Comparison of ENCODE assay signal across 6 cellular contexts in genomic region chr1:235085411-235086117, GRCh38. TPM values are rescaled to one million over a fixed set of nuclear protein-coding genes. Genes with fewer than 3 reads are reported as not detected.
DNase-seq lines count a peak whose midpoint lies in the region; ATAC-seq, FAIRE-seq and TF ChIP-seq lines count a peak whose summit lies in the region.
"Not testable (repeated sequence)": the region's sequence is repeated elsewhere in the genome, so short reads cannot be mapped to it uniquely, and the experiment has no call there.

No MANE protein-coding gene starts in this region.

- peaks cover 19% of the 10 kb centered on the region for H3K4me1 Mint-ChIP-seq in dendritic cell treated with granulocyte-macrophage colony-stimulating factor and Interleukin-4, amounts not matched to agents 40 ng/mL and 50 ng/mL, for 4 days (ENCODE audit: low read depth)

- not testable (repeated sequence) for FAIRE-seq in A549 (lab: Jason Lieb, UNC)

- H3K9me3 Mint-ChIP-seq in dendritic cell treated with granulocyte-macrophage colony-stimulating factor and Interleukin-4, amounts not matched to agents 40 ng/mL and 50 ng/mL, for 4 days: not testable (repeated sequence)

- TF ChIP-seq CTCF in A549 (IDR thresholded peaks at IDR 0.05); C4-2B (conservative IDR thresholded peaks at IDR 0.05); RWPE1 (conservative IDR thresholded peaks at IDR 0.05; ENCODE audit: low read depth); lower lobe of right lung (IDR thresholded peaks at IDR 0.05): not testable (repeated sequence)

- not testable (repeated sequence) for H3K36me3 Mint-ChIP-seq in dendritic cell treated with granulocyte-macrophage colony-stimulating factor and Interleukin-4, amounts not matched to agents 40 ng/mL and 50 ng/mL, for 4 days (ENCODE audit: low read depth)

- H3K27ac ChIP-seq in A549: peak overlapping the region; percentile 63 to 75
- peak overlapping the region; percentile 75; the same call in 1 of the 2 replicates for H3K27ac ChIP-seq in C4-2B
- peak overlapping the region; percentile 74; the same call in 1 of the 2 replicates for H3K27ac ChIP-seq in RWPE1
- not testable (repeated sequence) for H3K27ac ChIP-seq in lower lobe of right lung

- peak overlapping the region; percentile 38 for H3K27ac Mint-ChIP-seq in dendritic cell treated with granulocyte-macrophage colony-stimulating factor and Interleukin-4, amounts not matched to agents 40 ng/mL and 50 ng/mL, for 4 days

- H3K9me3 ChIP-seq in A549, lower lobe of right lung: not testable (repeated sequence)

- WGBS in A549 (ENCODE audit: missing lambda C conversion rate): 86% methylated on average over 12 of the region's 12 CpGs

- not testable (repeated sequence) for ATAC-seq in A549, lower lobe of right lung

- TF ChIP-seq EP300 in A549 (IDR thresholded peaks at IDR 0.05): not testable (repeated sequence)

- not testable (repeated sequence) for H3K36me3 ChIP-seq in lower lobe of right lung

- POLR2A ChIA-PET in A549 (lab: Yijun Ruan, JAX); RWPE1 (lab: Yijun Ruan, JAX; ENCODE audit: low non-redundant PET): not testable (repeated sequence)

- H3K4me3 ChIP-seq in A549, lower lobe of right lung: not testable (repeated sequence)

- peaks cover 27% of the 10 kb centered on the region for H3K4me1 ChIP-seq in A549
- H3K4me1 ChIP-seq in lower lobe of right lung: peaks cover 23% of the 10 kb centered on the region

- intact Hi-C loops in dendritic cell treated with granulocyte-macrophage colony-stimulating factor and Interleukin-4, amounts not matched to agents 40 ng/mL and 50 ng/mL, for 4 days (cut with micrococcal nuclease); lower lobe of right lung (cut with DNase I): not testable (repeated sequence)
- intact Hi-C loops in posterior vena cava (cut with DNase I): loop anchor here in 1 of 2 donors (10.0 kb wide), 1 partner anchor 361 kb away; no protein-coding TSS in a partner anchor

- not testable (repeated sequence) for TF ChIP-seq RAD21 in A549 (conservative IDR thresholded peaks at IDR 0.05 in 1 of 2, IDR thresholded peaks at IDR 0.05 in 1 of 2)

- H3K27me3 ChIP-seq in lower lobe of right lung (ENCODE audit: low read depth): not testable (repeated sequence)

- DNase-seq in A549 (ENCODE audit: low read depth in 1 of 2, low spot score in 1 of 2); RWPE1 (ENCODE audit: low spot score): not testable (repeated sequence)
- DNase-seq in lower lobe of right lung (peak; percentile 10), posterior vena cava (ENCODE audit: low spot score) (peak; percentile 31)

- CTCF ChIA-PET in A549 (lab: Yijun Ruan, JAX) (interaction anchor here (1.2 to 5.5 kb wide), 6 partner anchors 8 to 585 kb away, joined by 3 to 94 read pairs (median 19); no protein-coding TSS in a partner anchor), RWPE1 (lab: Yijun Ruan, JAX) (interaction anchor here (0.7 kb wide), 3 partner anchors 53 to 492 kb away, joined by 3 read pairs; no protein-coding TSS in a partner anchor)

- not testable (repeated sequence) for H3K4me2 ChIP-seq in A549

- not testable (repeated sequence) for H3K4me3 Mint-ChIP-seq in dendritic cell treated with granulocyte-macrophage colony-stimulating factor and Interleukin-4, amounts not matched to agents 40 ng/mL and 50 ng/mL, for 4 days

- H3K27me3 Mint-ChIP-seq in dendritic cell treated with granulocyte-macrophage colony-stimulating factor and Interleukin-4, amounts not matched to agents 40 ng/mL and 50 ng/mL, for 4 days: not testable (repeated sequence)

- TF ChIP-seq POLR2A in A549 (IDR thresholded peaks at IDR 0.05; ENCODE audit: low read length): not testable (repeated sequence)

RNA-seq across cellular contexts. Expression of gene TOMM20, which starts 43.1 kb away (rescaled TPM):
- polyA plus RNA-seq in A549 (2011; rRNA removed): 118 and 122 TPM in 2 replicates
- 51.7 and 54.5 TPM in 2 replicates for polyA plus RNA-seq in A549 (2012; cell fraction: cytosol; rRNA removed)
- 15.8 and 18.1 TPM in 2 replicates for polyA plus RNA-seq in A549 (2012; cell fraction: nucleus; rRNA removed)
- 106 to 113 TPM (median 112 TPM) in 3 replicates for polyA plus RNA-seq in A549 (2017; fragmentation: RNase III; extraction: RNeasy Plus Mini Kit Qiagen cat#74134 plus additional on column Dnase treatment)
- polyA minus RNA-seq in A549 (2011; rRNA and poly(A)+ RNA removed): 27.0 and 34.3 TPM in 2 replicates
- 88.4 TPM for total RNA-seq in lower lobe of right lung
- total RNA-seq in posterior vena cava: 10 to 100 TPM; 75.4 to 86.2 TPM
